Comparison of ENCODE assay signal across 2 cellular contexts in the genomic region with DNA sequence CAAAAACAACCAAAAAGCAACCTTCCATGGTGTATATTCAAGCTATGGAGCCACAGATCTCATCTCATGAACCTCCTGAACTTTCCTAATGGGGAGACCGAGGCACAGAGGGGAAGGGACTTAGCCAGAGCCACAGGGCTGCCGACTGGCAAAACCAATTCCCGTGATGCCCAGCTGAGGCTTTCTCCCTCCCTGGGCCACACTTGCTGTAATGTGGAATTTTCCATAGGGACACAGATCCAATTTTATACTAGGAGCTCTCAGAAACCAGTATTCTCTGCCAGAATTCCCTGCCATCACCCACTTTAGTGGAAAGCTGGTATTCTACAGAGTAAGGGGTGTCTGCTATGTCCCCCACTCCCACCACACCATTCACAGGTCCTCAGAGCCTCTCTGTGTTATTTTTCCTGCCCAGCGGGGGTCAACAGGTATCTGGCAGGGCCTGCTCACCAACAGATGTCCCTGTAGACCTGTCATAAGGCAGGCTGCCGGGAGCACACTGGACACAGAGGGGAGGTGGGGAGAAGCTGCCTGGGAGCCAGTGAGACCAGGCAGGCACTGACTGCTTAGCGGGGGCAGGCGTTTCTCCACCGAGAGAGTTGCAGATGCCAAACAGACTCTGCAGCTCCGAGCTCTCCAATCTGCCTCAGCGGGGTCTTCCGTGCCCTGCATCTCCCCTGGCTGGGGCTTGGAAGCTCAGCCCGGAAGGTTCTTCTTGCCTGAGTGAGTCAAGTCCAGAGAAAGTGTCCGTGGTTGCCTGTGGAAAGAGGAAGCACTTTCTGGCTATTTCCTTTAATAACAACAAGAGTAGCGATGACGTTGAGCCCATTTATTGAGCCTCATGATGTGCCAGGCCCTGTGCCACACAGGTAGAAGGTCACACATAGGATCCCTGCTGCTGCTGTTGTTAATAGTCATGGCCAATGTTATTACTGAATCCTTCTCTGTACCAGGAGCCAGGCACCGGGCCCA.
TF ChIP-seq lines count a peak whose summit lies in the region.

No MANE protein-coding gene starts in this region.

TF ChIP-seq in WTC11, 78 proteins besides CTCF, POLR2A, EP300 and RAD21 (continues in another document):
- TF ChIP-seq TEAD1 (CRISPR knock-in tag; IDR thresholded peaks at IDR 0.05) (no peak), JUN (CRISPR knock-in tag; IDR thresholded peaks at IDR 0.05) (no peak), NFYB (CRISPR knock-in tag; conservative IDR thresholded peaks at IDR 0.05; ENCODE audit: low read depth) (no peak), NR2C2 (CRISPR knock-in tag; IDR thresholded peaks at IDR 0.05) (no peak), NR3C1 (CRISPR knock-in tag; conservative IDR thresholded peaks at IDR 0.05; ENCODE audit: low read depth) (no peak), CREB1 (CRISPR knock-in tag; IDR thresholded peaks at IDR 0.05) (no peak), HMGA2 (CRISPR knock-in tag; IDR thresholded peaks at IDR 0.05) (no peak)
- TF ChIP-seq, protein P1, sequence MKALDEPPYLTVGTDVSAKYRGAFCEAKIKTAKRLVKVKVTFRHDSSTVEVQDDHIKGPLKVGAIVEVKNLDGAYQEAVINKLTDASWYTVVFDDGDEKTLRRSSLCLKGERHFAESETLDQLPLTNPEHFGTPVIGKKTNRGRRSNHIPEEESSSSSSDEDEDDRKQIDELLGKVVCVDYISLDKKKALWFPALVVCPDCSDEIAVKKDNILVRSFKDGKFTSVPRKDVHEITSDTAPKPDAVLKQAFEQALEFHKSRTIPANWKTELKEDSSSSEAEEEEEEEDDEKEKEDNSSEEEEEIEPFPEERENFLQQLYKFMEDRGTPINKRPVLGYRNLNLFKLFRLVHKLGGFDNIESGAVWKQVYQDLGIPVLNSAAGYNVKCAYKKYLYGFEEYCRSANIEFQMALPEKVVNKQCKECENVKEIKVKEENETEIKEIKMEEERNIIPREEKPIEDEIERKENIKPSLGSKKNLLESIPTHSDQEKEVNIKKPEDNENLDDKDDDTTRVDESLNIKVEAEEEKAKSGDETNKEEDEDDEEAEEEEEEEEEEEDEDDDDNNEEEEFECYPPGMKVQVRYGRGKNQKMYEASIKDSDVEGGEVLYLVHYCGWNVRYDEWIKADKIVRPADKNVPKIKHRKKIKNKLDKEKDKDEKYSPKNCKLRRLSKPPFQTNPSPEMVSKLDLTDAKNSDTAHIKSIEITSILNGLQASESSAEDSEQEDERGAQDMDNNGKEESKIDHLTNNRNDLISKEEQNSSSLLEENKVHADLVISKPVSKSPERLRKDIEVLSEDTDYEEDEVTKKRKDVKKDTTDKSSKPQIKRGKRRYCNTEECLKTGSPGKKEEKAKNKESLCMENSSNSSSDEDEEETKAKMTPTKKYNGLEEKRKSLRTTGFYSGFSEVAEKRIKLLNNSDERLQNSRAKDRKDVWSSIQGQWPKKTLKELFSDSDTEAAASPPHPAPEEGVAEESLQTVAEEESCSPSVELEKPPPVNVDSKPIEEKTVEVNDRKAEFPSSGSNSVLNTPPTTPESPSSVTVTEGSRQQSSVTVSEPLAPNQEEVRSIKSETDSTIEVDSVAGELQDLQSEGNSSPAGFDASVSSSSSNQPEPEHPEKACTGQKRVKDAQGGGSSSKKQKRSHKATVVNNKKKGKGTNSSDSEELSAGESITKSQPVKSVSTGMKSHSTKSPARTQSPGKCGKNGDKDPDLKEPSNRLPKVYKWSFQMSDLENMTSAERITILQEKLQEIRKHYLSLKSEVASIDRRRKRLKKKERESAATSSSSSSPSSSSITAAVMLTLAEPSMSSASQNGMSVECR (CRISPR knock-in tag; IDR thresholded peaks at IDR 0.05; ENCODE audit: borderline replicate concordance): no peak
- TF ChIP-seq, protein P2, sequence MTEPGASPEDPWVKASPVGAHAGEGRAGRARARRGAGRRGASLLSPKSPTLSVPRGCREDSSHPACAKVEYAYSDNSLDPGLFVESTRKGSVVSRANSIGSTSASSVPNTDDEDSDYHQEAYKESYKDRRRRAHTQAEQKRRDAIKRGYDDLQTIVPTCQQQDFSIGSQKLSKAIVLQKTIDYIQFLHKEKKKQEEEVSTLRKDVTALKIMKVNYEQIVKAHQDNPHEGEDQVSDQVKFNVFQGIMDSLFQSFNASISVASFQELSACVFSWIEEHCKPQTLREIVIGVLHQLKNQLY (CRISPR knock-in tag; IDR thresholded peaks at IDR 0.05): no peak
- TF ChIP-seq, protein P3, sequence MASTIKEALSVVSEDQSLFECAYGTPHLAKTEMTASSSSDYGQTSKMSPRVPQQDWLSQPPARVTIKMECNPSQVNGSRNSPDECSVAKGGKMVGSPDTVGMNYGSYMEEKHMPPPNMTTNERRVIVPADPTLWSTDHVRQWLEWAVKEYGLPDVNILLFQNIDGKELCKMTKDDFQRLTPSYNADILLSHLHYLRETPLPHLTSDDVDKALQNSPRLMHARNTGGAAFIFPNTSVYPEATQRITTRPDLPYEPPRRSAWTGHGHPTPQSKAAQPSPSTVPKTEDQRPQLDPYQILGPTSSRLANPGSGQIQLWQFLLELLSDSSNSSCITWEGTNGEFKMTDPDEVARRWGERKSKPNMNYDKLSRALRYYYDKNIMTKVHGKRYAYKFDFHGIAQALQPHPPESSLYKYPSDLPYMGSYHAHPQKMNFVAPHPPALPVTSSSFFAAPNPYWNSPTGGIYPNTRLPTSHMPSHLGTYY (CRISPR knock-in tag; IDR thresholded peaks at IDR 0.05): no peak
- TF ChIP-seq, protein P4, sequence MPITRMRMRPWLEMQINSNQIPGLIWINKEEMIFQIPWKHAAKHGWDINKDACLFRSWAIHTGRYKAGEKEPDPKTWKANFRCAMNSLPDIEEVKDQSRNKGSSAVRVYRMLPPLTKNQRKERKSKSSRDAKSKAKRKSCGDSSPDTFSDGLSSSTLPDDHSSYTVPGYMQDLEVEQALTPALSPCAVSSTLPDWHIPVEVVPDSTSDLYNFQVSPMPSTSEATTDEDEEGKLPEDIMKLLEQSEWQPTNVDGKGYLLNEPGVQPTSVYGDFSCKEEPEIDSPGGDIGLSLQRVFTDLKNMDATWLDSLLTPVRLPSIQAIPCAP (CRISPR knock-in tag; IDR thresholded peaks at IDR 0.05): no peak
- TF ChIP-seq, protein P5, sequence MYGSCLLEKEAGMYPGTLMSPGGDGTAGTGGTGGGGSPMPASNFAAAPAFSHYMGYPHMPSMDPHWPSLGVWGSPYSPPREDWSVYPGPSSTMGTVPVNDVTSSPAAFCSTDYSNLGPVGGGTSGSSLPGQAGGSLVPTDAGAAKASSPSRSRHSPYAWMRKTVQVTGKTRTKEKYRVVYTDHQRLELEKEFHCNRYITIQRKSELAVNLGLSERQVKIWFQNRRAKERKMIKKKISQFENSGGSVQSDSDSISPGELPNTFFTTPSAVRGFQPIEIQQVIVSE (CRISPR knock-in tag; IDR thresholded peaks at IDR 0.05; ENCODE audit: borderline replicate concordance): no peak
- TF ChIP-seq, protein P6, sequence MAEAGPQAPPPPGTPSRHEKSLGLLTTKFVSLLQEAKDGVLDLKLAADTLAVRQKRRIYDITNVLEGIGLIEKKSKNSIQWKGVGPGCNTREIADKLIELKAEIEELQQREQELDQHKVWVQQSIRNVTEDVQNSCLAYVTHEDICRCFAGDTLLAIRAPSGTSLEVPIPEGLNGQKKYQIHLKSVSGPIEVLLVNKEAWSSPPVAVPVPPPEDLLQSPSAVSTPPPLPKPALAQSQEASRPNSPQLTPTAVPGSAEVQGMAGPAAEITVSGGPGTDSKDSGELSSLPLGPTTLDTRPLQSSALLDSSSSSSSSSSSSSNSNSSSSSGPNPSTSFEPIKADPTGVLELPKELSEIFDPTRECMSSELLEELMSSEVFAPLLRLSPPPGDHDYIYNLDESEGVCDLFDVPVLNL (CRISPR knock-in tag; IDR thresholded peaks at IDR 0.05; ENCODE audit: borderline replicate concordance, low read depth): no peak

TF ChIP-seq in HepG2, 621 proteins besides CTCF, POLR2A, EP300 and RAD21 (continues in another document):
- no peak for TF ChIP-seq CENPX (CRISPR knock-in tag; IDR thresholded peaks at IDR 0.05)
- TF ChIP-seq, protein P7, sequence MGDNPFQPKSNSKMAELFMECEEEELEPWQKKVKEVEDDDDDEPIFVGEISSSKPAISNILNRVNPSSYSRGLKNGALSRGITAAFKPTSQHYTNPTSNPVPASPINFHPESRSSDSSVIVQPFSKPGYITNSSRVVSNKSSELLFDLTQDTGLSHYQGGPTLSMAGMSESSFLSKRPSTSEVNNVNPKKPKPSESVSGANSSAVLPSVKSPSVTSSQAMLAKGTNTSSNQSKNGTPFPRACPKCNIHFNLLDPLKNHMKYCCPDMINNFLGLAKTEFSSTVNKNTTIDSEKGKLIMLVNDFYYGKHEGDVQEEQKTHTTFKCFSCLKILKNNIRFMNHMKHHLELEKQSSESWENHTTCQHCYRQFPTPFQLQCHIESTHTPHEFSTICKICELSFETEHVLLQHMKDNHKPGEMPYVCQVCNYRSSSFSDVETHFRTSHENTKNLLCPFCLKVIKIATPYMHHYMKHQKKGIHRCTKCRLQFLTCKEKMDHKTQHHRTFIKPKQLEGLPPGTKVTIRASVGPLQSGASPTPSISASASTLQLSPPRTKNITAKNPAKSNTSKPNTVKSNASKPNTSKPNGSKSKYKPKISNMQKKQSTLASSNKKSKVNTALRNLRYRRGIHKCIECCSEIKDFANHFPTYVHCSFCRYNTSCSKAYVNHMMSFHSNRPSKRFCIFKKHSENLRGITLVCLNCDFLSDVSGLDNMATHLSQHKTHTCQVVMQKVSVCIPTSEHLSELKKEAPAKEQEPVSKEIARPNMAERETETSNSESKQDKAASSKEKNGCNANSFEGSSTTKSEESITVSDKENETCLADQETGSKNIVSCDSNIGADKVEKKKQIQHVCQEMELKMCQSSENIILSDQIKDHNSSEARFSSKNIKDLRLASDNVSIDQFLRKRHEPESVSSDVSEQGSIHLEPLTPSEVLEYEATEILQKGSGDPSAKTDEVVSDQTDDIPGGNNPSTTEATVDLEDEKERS (CRISPR knock-in tag; IDR thresholded peaks at IDR 0.05): no peak
- no peak for TF ChIP-seq ZNF235 (CRISPR knock-in tag; IDR thresholded peaks at IDR 0.05; ENCODE audit: borderline replicate concordance)
- TF ChIP-seq ZKSCAN1 (IDR thresholded peaks at IDR 0.05; ENCODE audit: low read length): no peak
- TF ChIP-seq NAIF1 (CRISPR knock-in tag; IDR thresholded peaks at IDR 0.05; ENCODE audit: borderline replicate concordance): no peak
- no peak for TF ChIP-seq MED8 (CRISPR knock-in tag; IDR thresholded peaks at IDR 0.05; ENCODE audit: insufficient replicate concordance)
- TF ChIP-seq, protein P8, sequence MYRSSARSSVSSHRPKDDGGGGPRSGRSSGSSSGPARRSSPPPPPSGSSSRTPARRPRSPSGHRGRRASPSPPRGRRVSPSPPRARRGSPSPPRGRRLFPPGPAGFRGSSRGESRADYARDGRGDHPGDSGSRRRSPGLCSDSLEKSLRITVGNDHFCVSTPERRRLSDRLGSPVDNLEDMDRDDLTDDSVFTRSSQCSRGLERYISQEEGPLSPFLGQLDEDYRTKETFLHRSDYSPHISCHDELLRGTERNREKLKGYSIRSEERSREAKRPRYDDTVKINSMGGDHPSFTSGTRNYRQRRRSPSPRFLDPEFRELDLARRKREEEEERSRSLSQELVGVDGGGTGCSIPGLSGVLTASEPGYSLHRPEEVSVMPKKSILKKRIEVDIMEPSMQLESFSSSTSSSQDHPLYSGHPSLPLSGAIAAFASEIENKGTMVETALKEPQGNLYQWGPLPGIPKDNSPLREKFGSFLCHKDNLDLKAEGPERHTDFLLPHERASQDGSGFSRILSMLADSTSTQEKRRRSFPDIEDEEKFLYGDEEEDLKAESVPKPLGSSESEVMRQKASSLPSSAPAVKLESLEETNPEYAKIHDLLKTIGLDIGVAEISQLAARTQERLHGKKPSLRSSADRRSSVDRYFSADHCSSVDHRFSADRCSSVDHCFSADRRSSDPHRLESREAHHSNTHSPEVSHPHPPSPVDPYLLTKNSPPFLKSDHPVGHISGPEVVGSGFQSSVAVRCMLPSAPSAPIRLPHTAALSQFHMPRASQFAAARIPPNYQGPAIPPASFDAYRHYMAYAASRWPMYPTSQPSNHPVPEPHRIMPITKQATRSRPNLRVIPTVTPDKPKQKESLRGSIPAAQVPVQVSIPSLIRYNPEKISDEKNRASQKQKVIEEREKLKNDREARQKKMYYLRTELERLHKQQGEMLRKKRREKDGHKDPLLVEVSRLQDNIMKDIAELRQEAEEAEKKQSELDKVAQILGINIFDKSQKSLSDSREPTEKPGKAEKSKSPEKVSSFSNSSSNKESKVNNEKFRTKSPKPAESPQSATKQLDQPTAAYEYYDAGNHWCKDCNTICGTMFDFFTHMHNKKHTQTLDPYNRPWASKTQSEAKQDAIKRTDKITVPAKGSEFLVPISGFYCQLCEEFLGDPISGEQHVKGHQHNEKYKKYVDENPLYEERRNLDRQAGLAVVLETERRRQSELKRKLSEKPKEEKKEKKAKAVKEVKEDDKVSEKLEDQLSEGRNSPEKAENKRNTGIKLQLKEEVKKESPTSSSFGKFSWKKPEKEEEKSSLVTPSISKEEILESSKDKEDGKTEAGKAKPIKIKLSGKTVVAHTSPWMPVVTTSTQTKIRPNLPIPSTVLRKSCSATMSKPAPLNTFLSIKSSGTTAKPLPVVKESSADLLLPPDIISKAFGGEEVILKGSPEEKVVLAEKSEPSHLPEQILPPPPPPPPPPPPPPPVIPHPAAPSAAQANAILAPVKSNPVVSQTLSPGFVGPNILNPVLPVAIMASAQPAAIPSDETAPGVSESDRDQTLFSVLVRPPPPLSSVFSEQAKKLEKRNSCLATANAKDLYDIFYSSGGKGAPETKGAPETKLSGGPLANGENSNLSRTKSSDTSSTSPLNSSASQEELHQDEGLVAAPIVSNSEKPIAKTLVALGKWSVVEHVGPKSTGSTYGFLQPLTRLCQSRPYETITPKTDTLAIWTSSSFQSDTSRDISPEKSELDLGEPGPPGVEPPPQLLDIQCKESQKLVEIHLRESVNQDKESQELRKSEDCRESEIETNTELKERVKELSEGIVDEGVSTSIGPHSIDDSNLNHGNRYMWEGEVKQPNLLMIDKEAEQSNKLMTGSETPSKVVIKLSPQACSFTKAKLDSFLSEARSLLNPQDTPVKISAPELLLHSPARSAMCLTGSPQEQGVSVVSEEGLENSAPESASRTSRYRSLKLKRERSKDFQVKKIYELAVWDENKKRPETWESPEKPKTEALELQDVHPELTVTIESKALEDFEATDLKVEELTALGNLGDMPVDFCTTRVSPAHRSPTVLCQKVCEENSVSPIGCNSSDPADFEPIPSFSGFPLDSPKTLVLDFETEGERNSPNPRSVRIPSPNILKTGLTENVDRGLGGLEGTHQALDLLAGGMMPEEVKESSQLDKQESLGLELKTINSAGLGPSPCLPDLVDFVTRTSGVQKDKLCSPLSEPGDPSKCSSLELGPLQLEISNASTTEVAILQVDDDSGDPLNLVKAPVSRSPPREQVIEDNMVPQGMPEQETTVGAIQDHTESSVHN (CRISPR knock-in tag; IDR thresholded peaks at IDR 0.05): no peak
- TF ChIP-seq KLF16 (CRISPR knock-in tag; IDR thresholded peaks at IDR 0.05): no peak
- no peak for TF ChIP-seq TBX2 (CRISPR knock-in tag; IDR thresholded peaks at IDR 0.05; ENCODE audit: borderline replicate concordance)
- TF ChIP-seq ZFX (CRISPR knock-in tag; IDR thresholded peaks at IDR 0.05; ENCODE audit: low read depth): no peak
- no peak for TF ChIP-seq TAF15 (IDR thresholded peaks at IDR 0.05; ENCODE audit: low read depth, low read length, poor library complexity, severe bottlenecking)
- no peak for TF ChIP-seq RFXANK (CRISPR knock-in tag; IDR thresholded peaks at IDR 0.05)
- TF ChIP-seq, protein P9, sequence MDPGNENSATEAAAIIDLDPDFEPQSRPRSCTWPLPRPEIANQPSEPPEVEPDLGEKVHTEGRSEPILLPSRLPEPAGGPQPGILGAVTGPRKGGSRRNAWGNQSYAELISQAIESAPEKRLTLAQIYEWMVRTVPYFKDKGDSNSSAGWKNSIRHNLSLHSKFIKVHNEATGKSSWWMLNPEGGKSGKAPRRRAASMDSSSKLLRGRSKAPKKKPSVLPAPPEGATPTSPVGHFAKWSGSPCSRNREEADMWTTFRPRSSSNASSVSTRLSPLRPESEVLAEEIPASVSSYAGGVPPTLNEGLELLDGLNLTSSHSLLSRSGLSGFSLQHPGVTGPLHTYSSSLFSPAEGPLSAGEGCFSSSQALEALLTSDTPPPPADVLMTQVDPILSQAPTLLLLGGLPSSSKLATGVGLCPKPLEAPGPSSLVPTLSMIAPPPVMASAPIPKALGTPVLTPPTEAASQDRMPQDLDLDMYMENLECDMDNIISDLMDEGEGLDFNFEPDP (CRISPR knock-in tag; conservative IDR thresholded peaks at IDR 0.05): no peak
- TF ChIP-seq RCOR2 (CRISPR knock-in tag; IDR thresholded peaks at IDR 0.05): no peak
